ENCODE assay signal across 10 cellular contexts in genomic region chr15:73703601-73704000, GRCh38. TPM values are rescaled to one million over a fixed set of nuclear protein-coding genes. Genes with fewer than 3 reads are reported as not detected.
DNase-seq lines count a peak whose midpoint lies in the region; ATAC-seq, FAIRE-seq and TF ChIP-seq lines count a peak whose summit lies in the region.
"Not testable (repeated sequence)": the region's sequence is repeated elsewhere in the genome, so short reads cannot be mapped to it uniquely, and the experiment has no call there.
"Had no signal": no experiment of that assay in that cellular context is flagged by ENCODE, and none has a peak within 500 bp of the region (broad histone marks: within the 10 kb centered on the region; RNA-seq: fewer than 3 reads in every experiment).

No MANE protein-coding gene starts in this region.

- not testable (repeated sequence) for H3K9ac ChIP-seq in H9 (ENCODE audit: extremely low read depth, insufficient read length, low read length); H1 (replicated peaks in 1 of 4; ENCODE audit: extremely low read depth in 1 of 4, low read depth in 3 of 4, low read length in 3 of 4)

- CTCF ChIA-PET in A549 (lab: Yijun Ruan, JAX) (interaction anchor here (0.8 to 13.4 kb wide), 14 partner anchors 7 to 397 kb away, joined by 3 to 214 read pairs (median 18); partner anchors contain the start of gene NPTN), WTC11 (lab: Charles Lee) (interaction anchor here (1.0 to 5.0 kb wide), 20 partner anchors 10 to 248 kb away, joined by 3 to 66 read pairs (median 9); no protein-coding TSS in a partner anchor), H1 (lab: Charles Lee; ENCODE audit: partially characterized antibody) (interaction anchor here (0.8 to 18.5 kb wide), 19 partner anchors 7 to 346 kb away, joined by 3 to 496 read pairs (median 5); partner anchors contain the start of genes CD276, INSYN1 and NPTN)

- H3K23ac ChIP-seq in H9 (ENCODE audit: insufficient read length, low read depth, low read length); H1 (ENCODE audit: insufficient read length): not testable (repeated sequence)

- H3K27ac Mint-ChIP-seq in H9; HFFc6; WTC11; stimulated activated memory B cell treated with anti-CD40 and anti-IgM and Interleukin-4, amounts not matched to agents 10 μg/mL and 1 μg/mL and 100 μg/mL, for 72 hours: not testable (repeated sequence)

- POLR2A ChIA-PET in A549 (lab: Yijun Ruan, JAX); WTC11 (lab: Charles Lee); H1 (lab: Charles Lee; ENCODE audit: partially characterized antibody): not testable (repeated sequence)

- not testable (repeated sequence) for H3K56ac ChIP-seq in H9 (ENCODE audit: insufficient read length, low read depth, low read length); H1 (replicated peaks; ENCODE audit: insufficient read length, low read depth, low read length)

- H3K18ac ChIP-seq in H9 (ENCODE audit: insufficient read length, low read depth, low read length); H1 (ENCODE audit: extremely low read depth, low read length): not testable (repeated sequence)

- not testable (repeated sequence) for H3K4me3 Mint-ChIP-seq in H9; HFFc6; WTC11; stimulated activated memory B cell treated with anti-CD40 and anti-IgM and Interleukin-4, amounts not matched to agents 10 μg/mL and 1 μg/mL and 100 μg/mL, for 72 hours

- intact Hi-C loops in Right ventricle myocardium inferior (cut with DNase I), result not testable (repeated sequence)

- not testable (repeated sequence) for DNase-seq in A549 (ENCODE audit: low read depth in 1 of 2, low spot score in 1 of 2); H9; HFFc6; WTC11 (ENCODE audit: low spot score); H1 (ENCODE audit: low read depth in 1 of 2, low spot score in 2 of 2)
- DNase-seq in Right ventricle myocardium inferior (ENCODE audit: missing footprints), result peak; percentile 31

- not testable (repeated sequence) for H2BK5ac ChIP-seq in H9 (ENCODE audit: insufficient read length, low read length); H1 (ENCODE audit: low read depth, low read length)

- H3K4me3 ChIP-seq in A549; H1 (ENCODE audit: extremely low read depth in 1 of 4, insufficient read depth in 2 of 4, low read depth in 3 of 4, low read length in 4 of 4): not testable (repeated sequence)

- H3K14ac ChIP-seq in H9 (ENCODE audit: insufficient read depth, low read length); H1 (ENCODE audit: insufficient read length): not testable (repeated sequence)

- WGBS in A549 (ENCODE audit: missing lambda C conversion rate), result 92% methylated on average over 13 of the region's 23 CpGs
- no CpG with 5 or more reads among the region's 23 CpGs for WGBS in H9 (ENCODE audit: extremely low coverage, insufficient read length, low lambda C conversion rate)
- WGBS in H1 (ENCODE audit: extremely low coverage in 1 of 2, insufficient coverage in 1 of 2, insufficient read length in 1 of 2, insufficient replicate concordance in 2 of 2, low coverage in 1 of 2, low lambda C conversion rate in 2 of 2, missing lambda C conversion rate in 1 of 2), 2 experiments, result 93% methylated on average over 18 of the region's 23 CpGs; no CpG with 5 or more reads in 1 of the 2 experiments

- not testable (repeated sequence) for H2BK20ac ChIP-seq in H9 (ENCODE audit: low read depth, low read length, poor library complexity, severe bottlenecking); H1 (ENCODE audit: low read length)

- H4K8ac ChIP-seq in H9 (replicated peaks; ENCODE audit: insufficient read length, low read depth, low read length); H1 (ENCODE audit: extremely low read depth, insufficient read depth, low read length): not testable (repeated sequence)

- H3K4me1 Mint-ChIP-seq in H9, result peaks cover 8 to 12% of the 10 kb centered on the region in 2 experiments
- H3K4me1 Mint-ChIP-seq in HFFc6 (ENCODE audit: low read depth), result peaks cover 19% of the 10 kb centered on the region
- peaks cover 18% of the 10 kb centered on the region for H3K4me1 Mint-ChIP-seq in WTC11
- not testable (repeated sequence) for H3K4me1 Mint-ChIP-seq in stimulated activated memory B cell treated with anti-CD40 and anti-IgM and Interleukin-4, amounts not matched to agents 10 μg/mL and 1 μg/mL and 100 μg/mL, for 72 hours

- not testable (repeated sequence) for TF ChIP-seq CTCF in A549 (IDR thresholded peaks at IDR 0.05); WTC11 (IDR thresholded peaks at IDR 0.05)
- TF ChIP-seq CTCF in H9 (conservative IDR thresholded peaks at IDR 0.05) (peak; percentile 31; the same call in 2 of the 3 replicates), HFFc6 (IDR thresholded peaks at IDR 0.05) (peak; percentile 29; the same call in 1 of the 2 replicates), H1 (IDR thresholded peaks at IDR 0.05; ENCODE audit: control extremely low read depth in 1 of 3, insufficient read depth in 1 of 3, low read depth in 1 of 3, low read length in 3 of 3) (peak in 2 of 3 experiments; percentile 25 to 36; a peak in 2 of 4 replicates)

- H3K27me3 ChIP-seq in H9 (ENCODE audit: insufficient read depth, low read length); H1 (replicated peaks in 1 of 4; ENCODE audit: control insufficient read depth in 3 of 4, extremely low read depth in 1 of 4, insufficient read depth in 3 of 4, low read length in 3 of 4): not testable (repeated sequence)

- not testable (repeated sequence) for H3K79me2 ChIP-seq in H9 (ENCODE audit: insufficient read depth, low read length)
- peaks cover 0 to 19% of the 10 kb centered on the region in 2 experiments; a peak in 1 of 4 replicates for H3K79me2 ChIP-seq in H1 (ENCODE audit: control insufficient read depth in 1 of 2, insufficient read depth in 2 of 2, low read length in 2 of 2)

- H3K4me1 ChIP-seq in A549; H9 (ENCODE audit: insufficient read depth, low read length); H1 (replicated peaks in 1 of 4; ENCODE audit: control insufficient read depth in 3 of 4, insufficient read depth in 4 of 4, low read length in 3 of 4): not testable (repeated sequence)

- H3K36me3 ChIP-seq in H1 (ENCODE audit: control insufficient read depth in 2 of 4, insufficient read depth in 4 of 4, low read length in 3 of 4), result peaks cover 5 to 30% (median 28%) of the 10 kb centered on the region in 4 experiments

- H3K4me2 ChIP-seq in A549; H9 (ENCODE audit: insufficient read depth, insufficient read length, low read length); H1 (ENCODE audit: insufficient read depth in 1 of 2, low read depth in 2 of 2, low read length in 2 of 2): not testable (repeated sequence)

- H2AFZ ChIP-seq in H9 (ENCODE audit: low read length); H1 (ENCODE audit: low read length): not testable (repeated sequence)

- TF ChIP-seq EP300 in A549 (IDR thresholded peaks at IDR 0.05); H1 (IDR thresholded peaks at IDR 0.05; ENCODE audit: borderline replicate concordance in 1 of 2, low read depth in 2 of 2, low read length in 2 of 2): not testable (repeated sequence)

- H2AK5ac ChIP-seq in H9 (ENCODE audit: insufficient read length, low read length); H1 (ENCODE audit: low read depth, low read length): not testable (repeated sequence)

- not testable (repeated sequence) for TF ChIP-seq RAD21 in A549 (conservative IDR thresholded peaks at IDR 0.05 in 1 of 2, IDR thresholded peaks at IDR 0.05 in 1 of 2); H1 (IDR thresholded peaks at IDR 0.05 in 1 of 2, conservative IDR thresholded peaks at IDR 0.05 in 1 of 2; ENCODE audit: low read depth in 2 of 2, low read length in 2 of 2)

- ATAC-seq in A549 (peak; percentile 27 to 53; a peak in 2 of 6 replicates), WTC11 (peak; percentile 19; the same call in 1 of the 2 replicates)
- not testable (repeated sequence) for ATAC-seq in Right ventricle myocardium inferior
- ATAC-seq in stimulated activated memory B cell treated with anti-CD40 and anti-IgM and Interleukin-4, amounts not matched to agents 10 μg/mL and 1 μg/mL and 100 μg/mL, for 72 hours, result peak; percentile 6

- not testable (repeated sequence) for H3K9me3 ChIP-seq in A549; H9 (ENCODE audit: control insufficient read depth, low read depth, low read length); H1 (ENCODE audit: insufficient read depth in 2 of 2, low read depth in 1 of 2, low read length in 1 of 2)

- not testable (repeated sequence) for H4K5ac ChIP-seq in H9 (ENCODE audit: insufficient read length, low read depth, low read length); H1 (ENCODE audit: insufficient read length, low read depth, low read length)

- not testable (repeated sequence) for TF ChIP-seq POLR2A in A549 (IDR thresholded peaks at IDR 0.05; ENCODE audit: low read length); H1 (IDR thresholded peaks at IDR 0.05; ENCODE audit: control extremely low read depth in 1 of 2, low read depth in 2 of 2, low read length in 2 of 2)

- H3K27ac ChIP-seq in A549; H9 (ENCODE audit: insufficient read length, low read depth, low read length); H1 (ENCODE audit: low read depth, low read length): not testable (repeated sequence)

- H4K91ac ChIP-seq in H9 (ENCODE audit: insufficient read length, low read depth, low read length); H1 (replicated peaks; ENCODE audit: insufficient read length, low read length): not testable (repeated sequence)

- not testable (repeated sequence) for H4K20me1 ChIP-seq in H9 (ENCODE audit: control insufficient read depth, insufficient read depth, insufficient read length)
- H4K20me1 ChIP-seq in H1 (replicated peaks in 1 of 2; ENCODE audit: control insufficient read depth in 1 of 2, insufficient read depth in 2 of 2, low read length in 2 of 2), result peaks cover 23 to 31% of the 10 kb centered on the region in 2 experiments

- not testable (repeated sequence) for H3K27me3 Mint-ChIP-seq in H9 (ENCODE audit: low read depth); HFFc6 (ENCODE audit: insufficient read depth); WTC11 (ENCODE audit: low read depth)
- H3K27me3 Mint-ChIP-seq in stimulated activated memory B cell treated with anti-CD40 and anti-IgM and Interleukin-4, amounts not matched to agents 10 μg/mL and 1 μg/mL and 100 μg/mL, for 72 hours, result peaks cover 65% of the 10 kb centered on the region

- not testable (repeated sequence) for H2BK15ac ChIP-seq in H9 (ENCODE audit: low read depth, low read length); H1 (ENCODE audit: low read length)

- H3K9me3 Mint-ChIP-seq in H9; HFFc6; WTC11; stimulated activated memory B cell treated with anti-CD40 and anti-IgM and Interleukin-4, amounts not matched to agents 10 μg/mL and 1 μg/mL and 100 μg/mL, for 72 hours: not testable (repeated sequence)

- not testable (repeated sequence) for FAIRE-seq in A549 (lab: Jason Lieb, UNC); H1 (lab: Jason Lieb, UNC)

- not testable (repeated sequence) for H3K23me2 ChIP-seq in H9 (ENCODE audit: insufficient read length, low read depth, low read length, poor library complexity, severe bottlenecking); H1 (ENCODE audit: low read depth, low read length)

- H2BK12ac ChIP-seq in H9 (ENCODE audit: insufficient read length, low read depth, low read length); H1 (ENCODE audit: low read depth, low read length): not testable (repeated sequence)

- H2BK120ac ChIP-seq in H9 (ENCODE audit: low read depth, low read length, poor library complexity, severe bottlenecking); H1 (replicated peaks; ENCODE audit: low read depth, low read length): not testable (repeated sequence)

- H3K4ac ChIP-seq in H9 (ENCODE audit: low read depth, low read length); H1 (replicated peaks; ENCODE audit: insufficient read length, low read depth, low read length): not testable (repeated sequence)

- not testable (repeated sequence) for H3T11ph ChIP-seq in H9 (ENCODE audit: low read length)

- H3K36me3 Mint-ChIP-seq in H9 (ENCODE audit: insufficient read depth in 1 of 3, low read depth in 3 of 3), result peaks cover 19 to 48% (median 39%) of the 10 kb centered on the region in 3 experiments; a peak in 6 of 7 replicates
- peaks cover 24% of the 10 kb centered on the region for H3K36me3 Mint-ChIP-seq in HFFc6 (ENCODE audit: low read depth)
- peaks cover 38% of the 10 kb centered on the region for H3K36me3 Mint-ChIP-seq in WTC11
- H3K36me3 Mint-ChIP-seq in stimulated activated memory B cell treated with anti-CD40 and anti-IgM and Interleukin-4, amounts not matched to agents 10 μg/mL and 1 μg/mL and 100 μg/mL, for 72 hours, result not testable (repeated sequence)

- H3K79me1 ChIP-seq in H9 (ENCODE audit: insufficient read depth, low read depth, low read length, poor library complexity, severe bottlenecking); H1 (ENCODE audit: low read depth, low read length): not testable (repeated sequence)

RNA-seq across cellular contexts. Expression of gene CD276, which starts 19.4 kb away (rescaled TPM):
- polyA plus RNA-seq in A549 (2011; rRNA removed) (24.8 and 32.8 TPM in 2 replicates), A549 (2017; fragmentation: RNase III; extraction: RNeasy Plus Mini Kit Qiagen cat#74134 plus additional on column Dnase treatment) (23.6 to 31.0 TPM (median 30.3 TPM) in 3 replicates), H1 (2011; rRNA removed) (158 and 190 TPM in 2 replicates)
- polyA plus RNA-seq in A549 (2012; cell fraction: cytosol; rRNA removed), result 29.6 and 41.4 TPM in 2 replicates
- polyA plus RNA-seq in A549 (2012; cell fraction: nucleus; rRNA removed), result 45.3 and 60.4 TPM in 2 replicates
- 19.3 and 25.6 TPM in 2 replicates for polyA minus RNA-seq in A549 (2011; rRNA and poly(A)+ RNA removed)
- total RNA-seq in H9 (2021) (125 and 133 TPM in 2 replicates), WTC11 (2021) (146 to 153 TPM (median 150 TPM) in 3 replicates), Right ventricle myocardium inferior (35.6 TPM)
- total RNA-seq in HFFc6 (2021; fragmentation: NEBNext Ultra II Directional; extraction: Animal tissue kit (Norgen Biotek cat#: 25700)), result 100 to 1,000 TPM in 3 of 6 experiments, 10 to 100 TPM in 3; 86.5 to 121 (median 105) TPM
- 152 and 156 TPM in 2 replicates for total RNA-seq in H1 (2021; fragmentation: NEBNext Ultra II Directional; extraction: Animal tissue kit (Norgen Biotek cat#: 25700))
- polyA plus RNA-seq in H1 (2011; cell fraction: cytosol; rRNA removed), result 79.5 TPM
- 197 TPM for polyA plus RNA-seq in H1 (2011; cell fraction: nucleus; rRNA removed)
- polyA plus RNA-seq in H1 (2012, experiment 1 of 2), result 143 to 200 TPM (median 177 TPM) in 4 replicates
- polyA plus RNA-seq in H1 (2012, experiment 2 of 2), result 186 TPM
- 290 TPM for polyA plus RNA-seq in H1 (2013, experiment 1 of 2)
- polyA plus RNA-seq in H1 (2013, experiment 2 of 2), result 333 TPM
- polyA minus RNA-seq in H1 (2011; rRNA and poly(A)+ RNA removed), result 116 and 197 TPM in 2 replicates
- 102 TPM for polyA minus RNA-seq in H1 (2011; cell fraction: cytosol; rRNA and poly(A)+ RNA removed)
- polyA minus RNA-seq in H1 (2011; cell fraction: nucleus; rRNA and poly(A)+ RNA removed), result 79.9 TPM
- total RNA-seq: CD4-positive, alpha-beta T cell had no signal
- polyA plus RNA-seq: CD8-positive, alpha-beta memory T cell had no signal

RNA-seq across cellular contexts. Expression of gene INSYN1, which starts 49.5 kb away (rescaled TPM):
- polyA plus RNA-seq in A549 (2011; rRNA removed), result 0.48 and 0.54 TPM in 2 replicates
- 1.7 and 2.4 TPM in 2 replicates for polyA plus RNA-seq in A549 (2012; cell fraction: cytosol; rRNA removed)
- polyA plus RNA-seq in A549 (2012; cell fraction: nucleus; rRNA removed), result 2.2 and 2.3 TPM in 2 replicates
- polyA plus RNA-seq in A549 (2017; fragmentation: RNase III; extraction: RNeasy Plus Mini Kit Qiagen cat#74134 plus additional on column Dnase treatment), result 0.84 to 1.9 TPM (median 1.1 TPM) in 3 replicates
- 0.45 and 0.78 TPM in 2 replicates for polyA minus RNA-seq in A549 (2011; rRNA and poly(A)+ RNA removed)
- total RNA-seq in H9 (2021), result 1.9 and 2.5 TPM in 2 replicates
- 1 to 10 TPM in 2 of 6 experiments, under 1 TPM in 4; 0.15 to 1.3 (median 0.28) TPM for total RNA-seq in HFFc6 (2021; fragmentation: NEBNext Ultra II Directional; extraction: Animal tissue kit (Norgen Biotek cat#: 25700))
- total RNA-seq in WTC11 (2021), result 9.0 to 11.9 TPM (median 9.8 TPM) in 3 replicates
- 10.2 and 13.1 TPM in 2 replicates for total RNA-seq in H1 (2021; fragmentation: NEBNext Ultra II Directional; extraction: Animal tissue kit (Norgen Biotek cat#: 25700))
- 7.2 and 11.6 TPM in 2 replicates for polyA plus RNA-seq in H1 (2011; rRNA removed)
- polyA plus RNA-seq in H1 (2011; cell fraction: cytosol; rRNA removed), result 12.0 TPM
- 50.9 TPM for polyA plus RNA-seq in H1 (2011; cell fraction: nucleus; rRNA removed)
- 4.2 to 8.2 TPM (median 6.5 TPM) in 4 replicates for polyA plus RNA-seq in H1 (2012, experiment 1 of 2)
- polyA plus RNA-seq in H1 (2012, experiment 2 of 2), result 4.0 TPM
- polyA plus RNA-seq in H1 (2013, experiment 1 of 2), result 6.3 TPM
- polyA plus RNA-seq in H1 (2013, experiment 2 of 2), result 6.0 TPM
- 2.1 and 2.9 TPM in 2 replicates for polyA minus RNA-seq in H1 (2011; rRNA and poly(A)+ RNA removed)
- polyA minus RNA-seq in H1 (2011; cell fraction: cytosol; rRNA and poly(A)+ RNA removed), result 3.2 TPM
- 2.9 TPM for polyA minus RNA-seq in H1 (2011; cell fraction: nucleus; rRNA and poly(A)+ RNA removed)
- 165 TPM for total RNA-seq in Right ventricle myocardium inferior
- total RNA-seq: CD4-positive, alpha-beta T cell; CD8-positive, alpha-beta memory T cell had no signal
- polyA plus RNA-seq: CD14-positive monocyte; CD8-positive, alpha-beta memory T cell had no signal

Comparison
In these comparisons a context has a peak if more than half of its experiments do, and no peak if none do; other contexts are left out.
1. RNA of gene INSYN1, which starts 49.5 kb away (total RNA-seq): 165 TPM in Right ventricle myocardium inferior (single experiment); 9.0 to 11.9 TPM in WTC11, 10.2 to 13.1 TPM in H1, 1.9 to 2.5 TPM in H9 and 0.15 to 1.3 TPM in HFFc6; every median in the first group is over 10 times any median in the second.